In genomic region chr15:101000271-101000681, GRCh38 we compare ENCODE assay signal across 1 cellular context.
TF ChIP-seq lines count a peak whose summit lies in the region.

No MANE protein-coding gene starts in this region.

TF ChIP-seq in SK-N-SH, 30 proteins besides CTCF, POLR2A, EP300 and RAD21 (continued from another document):
- TF ChIP-seq ZBTB33 (IDR thresholded peaks at IDR 0.05; ENCODE audit: borderline replicate concordance, low read depth) (no peak), JUND (IDR thresholded peaks at IDR 0.05) (no peak), MEF2A (IDR thresholded peaks at IDR 0.05; ENCODE audit: borderline replicate concordance, low read depth) (no peak), GATA2 (CRISPR knock-in tag; IDR thresholded peaks at IDR 0.05) (no peak), SMC3 (IDR thresholded peaks at IDR 0.05; ENCODE audit: low read depth, low read length) (no peak), YY1 (IDR thresholded peaks at IDR 0.05; ENCODE audit: low read depth) (no peak), REST (IDR thresholded peaks at IDR 0.05; ENCODE audit: low read depth, low read length) (no peak), MXI1 (IDR thresholded peaks at IDR 0.05; ENCODE audit: low read depth, low read length) (no peak)
- TF ChIP-seq, protein P1, sequence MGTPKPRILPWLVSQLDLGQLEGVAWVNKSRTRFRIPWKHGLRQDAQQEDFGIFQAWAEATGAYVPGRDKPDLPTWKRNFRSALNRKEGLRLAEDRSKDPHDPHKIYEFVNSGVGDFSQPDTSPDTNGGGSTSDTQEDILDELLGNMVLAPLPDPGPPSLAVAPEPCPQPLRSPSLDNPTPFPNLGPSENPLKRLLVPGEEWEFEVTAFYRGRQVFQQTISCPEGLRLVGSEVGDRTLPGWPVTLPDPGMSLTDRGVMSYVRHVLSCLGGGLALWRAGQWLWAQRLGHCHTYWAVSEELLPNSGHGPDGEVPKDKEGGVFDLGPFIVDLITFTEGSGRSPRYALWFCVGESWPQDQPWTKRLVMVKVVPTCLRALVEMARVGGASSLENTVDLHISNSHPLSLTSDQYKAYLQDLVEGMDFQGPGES (IDR thresholded peaks at IDR 0.05; ENCODE audit: low read depth, low read length) = no peak
TF ChIP-seq in SK-N-SH: peak in this region for 0.
